In the genomic region with DNA sequence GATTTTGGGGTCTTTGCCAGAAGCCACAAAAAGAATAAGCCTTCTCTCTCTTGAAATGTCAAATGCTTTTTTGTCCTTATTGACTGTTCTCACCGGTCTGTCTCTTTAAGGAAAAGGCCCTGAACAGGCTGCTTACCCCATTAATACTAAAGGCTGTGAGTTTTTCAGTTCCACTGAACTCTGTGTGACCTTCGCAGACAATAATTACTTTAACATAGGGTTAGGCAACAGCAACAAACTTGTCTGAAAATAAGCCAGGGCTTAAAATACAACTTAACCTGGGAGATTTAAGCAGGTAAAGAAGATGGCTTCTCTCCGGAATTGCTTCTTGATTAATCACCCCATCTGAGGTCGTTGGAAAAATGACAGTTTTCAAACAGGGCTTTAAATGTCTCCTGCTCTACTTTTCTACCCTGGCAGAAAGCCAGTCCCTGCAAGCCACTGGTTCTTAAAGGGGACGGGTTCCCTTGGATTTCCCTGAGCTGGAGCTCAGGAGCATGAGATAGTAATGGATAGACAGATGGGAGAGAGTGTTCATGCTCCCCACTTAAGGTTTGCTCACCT, we compare ENCODE assay signal across 17 cellular contexts.
DNase-seq lines count a peak whose midpoint lies in the region; TF ChIP-seq lines count a peak whose summit lies in the region.
"Had no signal": no experiment of that assay in that cellular context is flagged by ENCODE, and none has a peak within 500 bp of the region (broad histone marks: within the 10 kb centered on the region; RNA-seq: fewer than 3 reads in every experiment).

No MANE protein-coding gene starts in this region.

- H3K79me1 ChIP-seq in trophoblast cell (ENCODE audit: low read length), result no peaks in the 10 kb centered on the region

- no CpG with 5 or more reads among the region's 5 CpGs for WGBS in trophoblast cell (ENCODE audit: extremely low coverage, insufficient coverage, insufficient read length)

- no peak overlapping the region for H2BK5ac ChIP-seq in trophoblast cell (ENCODE audit: low read depth, low read length, poor library complexity)

- H3K4me3 Mint-ChIP-seq in brain, result peak overlapping the region in 2 of 5 experiments; percentile 27 to 37
- H3K4me3 Mint-ChIP-seq: activated B cell treated with CpG ODN at 0.5 μM for 24 hours; activated naive CD8-positive, alpha-beta T cell treated with anti-CD3 and anti-CD28 coated beads for 36 hours had no signal

- H3K9me2 ChIP-seq in Karpas-422 (replicated peaks; ENCODE audit: insufficient read depth, low read length), result no peaks in the 10 kb centered on the region

- H3K27me3 ChIP-seq in trophoblast cell (ENCODE audit: insufficient read depth, low read length) (no peaks in the 10 kb centered on the region), Karpas-422 (ENCODE audit: low read length) (no peaks in the 10 kb centered on the region)
- H3K27me3 ChIP-seq: stomach had no signal

- no peak for TF ChIP-seq CTCF in brain (conservative IDR thresholded peaks at IDR 0.05)

- H3K4me3 ChIP-seq in trophoblast cell (ENCODE audit: low read depth, low read length), result no peak overlapping the region
- H3K4me3 ChIP-seq in Karpas-422 (ENCODE audit: low read length), result no peak overlapping the region
- H3K4me3 ChIP-seq: stomach had no signal

- H3K36me3 Mint-ChIP-seq in brain, result no peaks in the 10 kb centered on the region
- H3K36me3 Mint-ChIP-seq: activated naive CD8-positive, alpha-beta T cell treated with anti-CD3 and anti-CD28 coated beads for 36 hours had no signal

- DNase-seq in DMS 273 (lab: John Stamatoyannopoulos, UW; ENCODE audit: unreplicated experiment), result peak; percentile 1
- DNase-seq in DMS 273 treated with DMSO at 0.1 percent for 48 hours (lab: John Stamatoyannopoulos, UW), result no peak
- peak; percentile 71 for DNase-seq in kidney tubule cell (ENCODE audit: low spot score)
- DNase-seq in superior temporal gyrus (ENCODE audit: extremely low spot score), result peak; percentile 42
- no peak for DNase-seq in trophoblast cell
- DNase-seq in DMS153 treated with DMSO at 0.1 percent for 48 hours (lab: John Stamatoyannopoulos, UW; ENCODE audit: unreplicated experiment), result no peak
- no peak for DNase-seq in Karpas-422
- DNase-seq: activated B cell treated with CpG ODN at 0.5 μM for 24 hours; activated naive CD8-positive, alpha-beta T cell treated with anti-CD3 and anti-CD28 coated beads for 36 hours; cortex of kidney; GF-D8; GOT3; NCI-H1930; stomach; SW 1271 had no signal

- no peak overlapping the region for H3K23ac ChIP-seq in trophoblast cell (ENCODE audit: low read length)

- H3K18ac ChIP-seq in trophoblast cell (ENCODE audit: low read length), result no peak overlapping the region

- no peak overlapping the region for H3K4me2 ChIP-seq in trophoblast cell (ENCODE audit: low read length)
- H3K4me2 ChIP-seq in Karpas-422 (ENCODE audit: low read depth, low read length, poor library complexity, severe bottlenecking), result no peak overlapping the region

- H4K91ac ChIP-seq in trophoblast cell (ENCODE audit: low read depth, low read length), result no peak overlapping the region

- no peak overlapping the region for H3K4ac ChIP-seq in trophoblast cell (ENCODE audit: low read depth, low read length)

- H2AK5ac ChIP-seq in trophoblast cell (ENCODE audit: low read length), result no peak overlapping the region

- H3K9me3 Mint-ChIP-seq in brain, result peaks cover 0 to 10% (median 0%) of the 10 kb centered on the region in 5 experiments
- H3K9me3 Mint-ChIP-seq: activated naive CD8-positive, alpha-beta T cell treated with anti-CD3 and anti-CD28 coated beads for 36 hours had no signal

- no peak overlapping the region for H4K8ac ChIP-seq in trophoblast cell (ENCODE audit: low read depth, low read length)

- H4K20me1 ChIP-seq in Karpas-422 (ENCODE audit: insufficient read depth, low read depth, low read length), result no peaks in the 10 kb centered on the region

- H3K4me1 ChIP-seq in trophoblast cell (ENCODE audit: control insufficient read depth in 1 of 2, insufficient read depth in 2 of 2, low read length in 2 of 2) (no peaks in the 10 kb centered on the region), Karpas-422 (ENCODE audit: low read length) (no peaks in the 10 kb centered on the region)

- peak overlapping the region in 4 of 5 experiments; percentile 10 to 90 (median 56) for H3K27ac Mint-ChIP-seq in brain
- H3K27ac Mint-ChIP-seq: activated B cell treated with CpG ODN at 0.5 μM for 24 hours; activated naive CD8-positive, alpha-beta T cell treated with anti-CD3 and anti-CD28 coated beads for 36 hours had no signal

- H4K12ac ChIP-seq in trophoblast cell (ENCODE audit: low read depth, low read length), result no peak overlapping the region

- no peak overlapping the region for H2BK12ac ChIP-seq in trophoblast cell (ENCODE audit: low read length)

- H3K14ac ChIP-seq in trophoblast cell (ENCODE audit: low read length), result no peak overlapping the region

- H3K79me2 ChIP-seq in trophoblast cell (ENCODE audit: control insufficient read depth, insufficient read depth, low read length, poor library complexity) (no peaks in the 10 kb centered on the region), Karpas-422 (ENCODE audit: low read length) (no peaks in the 10 kb centered on the region)

- peaks cover 61% of the 10 kb centered on the region for H3K4me1 Mint-ChIP-seq in brain
- H3K4me1 Mint-ChIP-seq: activated B cell treated with CpG ODN at 0.5 μM for 24 hours; activated naive CD8-positive, alpha-beta T cell treated with anti-CD3 and anti-CD28 coated beads for 36 hours had no signal

- no peak overlapping the region for H2BK120ac ChIP-seq in trophoblast cell (ENCODE audit: insufficient read depth, low read length, poor library complexity)

- no peaks in the 10 kb centered on the region for H3K36me3 ChIP-seq in trophoblast cell (ENCODE audit: control insufficient read depth in 1 of 2, insufficient read depth in 2 of 2, low read length in 2 of 2)
- H3K36me3 ChIP-seq in Karpas-422 (ENCODE audit: insufficient read depth, low read length), result no peaks in the 10 kb centered on the region
- H3K36me3 ChIP-seq: stomach had no signal

- no peaks in the 10 kb centered on the region for H3K27me3 Mint-ChIP-seq in brain

- H3K9ac ChIP-seq in trophoblast cell (ENCODE audit: low read length) (no peak overlapping the region), Karpas-422 (ENCODE audit: low read length) (no peak overlapping the region)

- H2AFZ ChIP-seq in trophoblast cell (ENCODE audit: insufficient read depth, low read length, poor library complexity) (no peak overlapping the region), Karpas-422 (ENCODE audit: low read length) (no peak overlapping the region)

- H3K27ac ChIP-seq in trophoblast cell (ENCODE audit: low read depth, low read length) (no peak overlapping the region), Karpas-422 (ENCODE audit: low read length) (no peak overlapping the region)
- H3K27ac ChIP-seq: 22Rv1, stomach had no signal

- H3K9me3 ChIP-seq in trophoblast cell (ENCODE audit: insufficient read depth, low read depth, low read length) (no peaks in the 10 kb centered on the region), Karpas-422 (ENCODE audit: low read length) (no peaks in the 10 kb centered on the region)
- H3K9me3 ChIP-seq: stomach had no signal

Comparison
In these comparisons a context has a peak if more than half of its experiments do, and no peak if none do; other contexts are left out.
1. DNase-seq: peak in DMS 273 (single experiment), kidney tubule cell (single experiment) and superior temporal gyrus (single experiment); none in DMS 273 treated with DMSO at 0.1 percent for 48 hours (single experiment), trophoblast cell (0 of 2), DMS153 treated with DMSO at 0.1 percent for 48 hours (single experiment) and Karpas-422 (single experiment).